Comparison of ENCODE assay signal across 2 cellular contexts in genomic region chr3:119703900-119704531, GRCh38.
A peak's percentile ranks its signal among the peaks of the same experiment; 100 is the strongest.
TF ChIP-seq lines count a peak whose summit lies in the region.

No MANE protein-coding gene starts in this region.

TF ChIP-seq in HEK293, 187 proteins besides CTCF, POLR2A, EP300 and RAD21:
- no peak for TF ChIP-seq ZNF280D (tag by site-specific recombination; IDR thresholded peaks at IDR 0.05)
- TF ChIP-seq BCL6B (tag by site-specific recombination; IDR thresholded peaks at IDR 0.05), result peak; percentile 60
- no peak for TF ChIP-seq ZNF132 (tag by site-specific recombination; IDR thresholded peaks at IDR 0.05; ENCODE audit: borderline replicate concordance)
TF ChIP-seq in HEK293: peak in this region for 1.

TF ChIP-seq in SK-N-SH, 30 proteins besides CTCF, POLR2A, EP300 and RAD21 (continued from another document):
- TF ChIP-seq REST (IDR thresholded peaks at IDR 0.05; ENCODE audit: low read depth, low read length) (no peak), TCF12 (IDR thresholded peaks at IDR 0.05) (no peak), EZH2phosphoT487 (IDR thresholded peaks at IDR 0.05; ENCODE audit: borderline replicate concordance, low read depth) (no peak), IRF3 (IDR thresholded peaks at IDR 0.05; ENCODE audit: low read depth, low read length) (no peak), NRF1 (IDR thresholded peaks at IDR 0.05; ENCODE audit: low read depth, low read length) (no peak), ZBTB33 (IDR thresholded peaks at IDR 0.05; ENCODE audit: borderline replicate concordance, low read depth) (no peak), FOSL2 (IDR thresholded peaks at IDR 0.05; ENCODE audit: borderline replicate concordance, low read depth) (no peak), MAX (IDR thresholded peaks at IDR 0.05; ENCODE audit: low read depth) (no peak), GATA2 (CRISPR knock-in tag; IDR thresholded peaks at IDR 0.05) (no peak), MEF2A (IDR thresholded peaks at IDR 0.05; ENCODE audit: borderline replicate concordance, low read depth) (no peak), JUND (IDR thresholded peaks at IDR 0.05) (no peak), CHD2 (IDR thresholded peaks at IDR 0.05; ENCODE audit: low read length, partially characterized antibody) (no peak), PBX3 (IDR thresholded peaks at IDR 0.05) (no peak)
TF ChIP-seq in SK-N-SH: peak in this region for 0.
